ENCODE assay signal across 8 cellular contexts in genomic region chr1:34742667-34743270, GRCh38.
DNase-seq lines count a peak whose midpoint lies in the region; ATAC-seq and TF ChIP-seq lines count a peak whose summit lies in the region.

No MANE protein-coding gene starts in this region.

- no peaks in the 10 kb centered on the region for H3K36me3 ChIP-seq in DND-41 (ENCODE audit: insufficient read depth, low read length)

- H3K4me2 ChIP-seq in DND-41 (ENCODE audit: insufficient read depth, low read length), result no peak overlapping the region

- no peaks in the 10 kb centered on the region for H3K79me2 ChIP-seq in DND-41 (ENCODE audit: insufficient read depth, low read length)

- peak; percentile 74 for DNase-seq in DND-41
- peak; percentile 83 for DNase-seq in NCI-H2196 (lab: John Stamatoyannopoulos, UW; ENCODE audit: unreplicated experiment)
- DNase-seq in cardiac fibroblast (ENCODE audit: low read depth in 2 of 2), result peak; percentile 63 to 70
- DNase-seq in kidney glomerular epithelial cell (lab: John Stamatoyannopoulos, UW), result peak; percentile 67
- DNase-seq in stimulated activated CD4-positive, alpha-beta T cell treated with anti-CD3 and anti-CD28 coated beads, Interleukin-1b, Interleukin-23, amount 100 ng/mL, for 48 hours, result peak; percentile 78

- TF ChIP-seq CTCF in DND-41 (IDR thresholded peaks at IDR 0.05; ENCODE audit: borderline replicate concordance, extremely low read depth, low read length, poor library complexity, severe bottlenecking), result peak; percentile 95
- TF ChIP-seq CTCF in cardiac fibroblast (IDR thresholded peaks at IDR 0.05; ENCODE audit: low read depth, low read length), result peak; percentile 98

- no peak overlapping the region for H3K27ac ChIP-seq in DND-41 (ENCODE audit: low read length)

- H4K20me1 ChIP-seq in DND-41 (ENCODE audit: insufficient read depth, low read length), result 0 out of 2 replicates have a peak, but pooled peaks cover 11% of the 10 kb centered on the region

- H3K9ac ChIP-seq in DND-41 (ENCODE audit: low read depth, low read length), result no peak overlapping the region

- H3K4me3 ChIP-seq in DND-41 (ENCODE audit: low read depth in 1 of 2, low read length in 2 of 2) (no peak overlapping the region), cardiac fibroblast (replicated peaks in 1 of 2; ENCODE audit: low read depth in 2 of 2, low read length in 2 of 2) (no peak overlapping the region)

- H3K9me3 ChIP-seq in DND-41 (ENCODE audit: insufficient read depth, low read length, severe bottlenecking), result no peaks in the 10 kb centered on the region

- peak; percentile 99 for ATAC-seq in DND-41 (ENCODE audit: insufficient read depth, low read depth)
- peak; percentile 73 for ATAC-seq in HG02759 (IDR thresholded peaks at IDR 0.05; ENCODE audit: unreplicated experiment)
- peak; percentile 80 for ATAC-seq in activated CD4-positive, CD25-positive, alpha-beta regulatory T cell treated with anti-CD3 and anti-CD28 coated beads, Interleukin-2, amount 50 U/mL, for 24 hours
- ATAC-seq in HG03520 (IDR thresholded peaks at IDR 0.05; ENCODE audit: unreplicated experiment), result no peak

- H2AFZ ChIP-seq in DND-41 (ENCODE audit: low read depth, low read length), result no peak overlapping the region

- H3K4me1 ChIP-seq in DND-41 (ENCODE audit: insufficient read depth, low read length), result 0 out of 2 replicates have a peak, but pooled peaks cover 2% of the 10 kb centered on the region

- peaks cover 3% of the 10 kb centered on the region for H3K27me3 ChIP-seq in DND-41 (ENCODE audit: insufficient read depth, low read length, poor library complexity)
